Comparison of ENCODE assay signal across 1 cellular context in genomic region chr17:82267575-82268379, GRCh38.
A peak's percentile ranks its signal among the peaks of the same experiment; 100 is the strongest.
TF ChIP-seq lines count a peak whose summit lies in the region.

No MANE protein-coding gene starts in this region.

TF ChIP-seq in HepG2, 621 proteins besides CTCF, POLR2A, EP300 and RAD21 (continued from another document and continues in another):
- no peak for TF ChIP-seq HINFP (CRISPR knock-in tag; IDR thresholded peaks at IDR 0.05; ENCODE audit: low read depth)
- TF ChIP-seq, protein P1, sequence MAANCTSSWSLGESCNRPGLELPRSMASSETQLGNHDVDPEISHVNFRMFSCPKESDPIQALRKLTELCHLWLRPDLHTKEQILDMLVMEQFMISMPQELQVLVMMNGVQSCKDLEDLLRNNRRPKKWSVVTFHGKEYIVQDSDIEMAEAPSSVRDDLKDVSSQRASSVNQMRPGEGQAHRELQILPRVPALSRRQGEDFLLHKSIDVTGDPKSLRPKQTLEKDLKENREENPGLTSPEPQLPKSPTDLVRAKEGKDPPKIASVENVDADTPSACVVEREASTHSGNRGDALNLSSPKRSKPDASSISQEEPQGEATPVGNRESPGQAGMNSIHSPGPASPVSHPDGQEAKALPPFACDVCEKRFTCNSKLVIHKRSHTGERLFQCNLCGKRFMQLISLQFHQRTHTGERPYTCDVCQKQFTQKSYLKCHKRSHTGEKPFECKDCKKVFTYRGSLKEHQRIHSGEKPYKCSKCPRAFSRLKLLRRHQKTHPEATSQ (CRISPR knock-in tag; IDR thresholded peaks at IDR 0.05; ENCODE audit: borderline replicate concordance), result peak; percentile 86
- TF ChIP-seq MEIS1 (CRISPR knock-in tag; IDR thresholded peaks at IDR 0.05; ENCODE audit: borderline replicate concordance), result 0 out of 2 replicates have a peak, but pooled peaks have one; percentile 37
- no peak; the same call in 1 of the 2 replicates for TF ChIP-seq ZNF205 (CRISPR knock-in tag; IDR thresholded peaks at IDR 0.05)
- no peak for TF ChIP-seq ARNT (IDR thresholded peaks at IDR 0.05)
- 0 out of 2 replicates have a peak, but pooled peaks have one; percentile 22 for TF ChIP-seq REL (CRISPR knock-in tag; conservative IDR thresholded peaks at IDR 0.05)
- no peak for TF ChIP-seq TAF15 (IDR thresholded peaks at IDR 0.05; ENCODE audit: low read depth, low read length, poor library complexity, severe bottlenecking)
- TF ChIP-seq NFE2 (CRISPR knock-in tag; IDR thresholded peaks at IDR 0.05), result no peak
- TF ChIP-seq GZF1 (CRISPR knock-in tag; IDR thresholded peaks at IDR 0.05), result peak; percentile 67; the same call in 1 of the 2 replicates
- no peak for TF ChIP-seq ZNF136 (CRISPR knock-in tag; IDR thresholded peaks at IDR 0.05; ENCODE audit: low read depth)
- no peak for TF ChIP-seq ZNF546 (CRISPR knock-in tag; conservative IDR thresholded peaks at IDR 0.05)
- no peak for TF ChIP-seq SSRP1 (CRISPR knock-in tag; IDR thresholded peaks at IDR 0.05)
- TF ChIP-seq ZBTB42 (CRISPR knock-in tag; IDR thresholded peaks at IDR 0.05), result no peak
- no peak for TF ChIP-seq MAFG (CRISPR knock-in tag; IDR thresholded peaks at IDR 0.05)
- TF ChIP-seq ZNF484 (CRISPR knock-in tag; IDR thresholded peaks at IDR 0.05; ENCODE audit: borderline replicate concordance, low read depth), result no peak
- peak; percentile 51; the same call in 1 of the 2 replicates for TF ChIP-seq SP4 (CRISPR knock-in tag; IDR thresholded peaks at IDR 0.05)
- TF ChIP-seq ZFY (CRISPR knock-in tag; IDR thresholded peaks at IDR 0.05), result peak; percentile 70
- TF ChIP-seq SETDB1 (CRISPR knock-in tag; IDR thresholded peaks at IDR 0.05; ENCODE audit: borderline replicate concordance), result no peak
- TF ChIP-seq SRSF4 (IDR thresholded peaks at IDR 0.05; ENCODE audit: low read depth, low read length, poor library complexity, severe bottlenecking), result no peak
- TF ChIP-seq, protein P2, sequence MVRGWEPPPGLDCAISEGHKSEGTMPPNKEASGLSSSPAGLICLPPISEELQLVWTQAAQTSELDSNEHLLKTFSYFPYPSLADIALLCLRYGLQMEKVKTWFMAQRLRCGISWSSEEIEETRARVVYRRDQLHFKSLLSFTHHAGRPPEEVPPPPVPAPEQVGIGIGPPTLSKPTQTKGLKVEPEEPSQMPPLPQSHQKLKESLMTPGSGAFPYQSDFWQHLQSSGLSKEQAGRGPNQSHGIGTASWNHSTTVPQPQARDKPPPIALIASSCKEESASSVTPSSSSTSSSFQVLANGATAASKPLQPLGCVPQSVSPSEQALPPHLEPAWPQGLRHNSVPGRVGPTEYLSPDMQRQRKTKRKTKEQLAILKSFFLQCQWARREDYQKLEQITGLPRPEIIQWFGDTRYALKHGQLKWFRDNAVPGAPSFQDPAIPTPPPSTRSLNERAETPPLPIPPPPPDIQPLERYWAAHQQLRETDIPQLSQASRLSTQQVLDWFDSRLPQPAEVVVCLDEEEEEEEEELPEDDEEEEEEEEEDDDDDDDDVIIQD (CRISPR knock-in tag; IDR thresholded peaks at IDR 0.05; ENCODE audit: low read depth), result 0 out of 2 replicates have a peak, but pooled peaks have one; percentile 66
- peak; percentile 75; the same call in 1 of the 2 replicates for TF ChIP-seq RBAK (CRISPR knock-in tag; IDR thresholded peaks at IDR 0.05)
- no peak for TF ChIP-seq ZNF34 (CRISPR knock-in tag; IDR thresholded peaks at IDR 0.05; ENCODE audit: borderline replicate concordance)
- TF ChIP-seq, protein P3, sequence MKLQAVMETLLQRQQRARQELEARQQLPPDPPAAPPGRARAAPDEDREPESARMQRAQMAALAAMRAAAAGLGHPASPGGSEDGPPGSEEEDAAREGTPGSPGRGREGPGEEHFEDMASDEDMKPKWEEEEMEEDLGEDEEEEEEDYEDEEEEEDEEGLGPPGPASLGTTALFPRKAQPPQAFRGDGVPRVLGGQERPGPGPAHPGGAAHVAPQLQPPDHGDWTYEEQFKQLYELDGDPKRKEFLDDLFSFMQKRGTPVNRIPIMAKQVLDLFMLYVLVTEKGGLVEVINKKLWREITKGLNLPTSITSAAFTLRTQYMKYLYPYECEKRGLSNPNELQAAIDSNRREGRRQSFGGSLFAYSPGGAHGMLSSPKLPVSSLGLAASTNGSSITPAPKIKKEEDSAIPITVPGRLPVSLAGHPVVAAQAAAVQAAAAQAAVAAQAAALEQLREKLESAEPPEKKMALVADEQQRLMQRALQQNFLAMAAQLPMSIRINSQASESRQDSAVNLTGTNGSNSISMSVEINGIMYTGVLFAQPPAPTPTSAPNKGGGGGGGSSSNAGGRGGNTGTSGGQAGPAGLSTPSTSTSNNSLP (IDR thresholded peaks at IDR 0.05; ENCODE audit: low read depth, low read length), result peak; percentile 88
- TF ChIP-seq ZFP36L1 (CRISPR knock-in tag; IDR thresholded peaks at IDR 0.05), result no peak
- no peak for TF ChIP-seq HNRNPUL1 (IDR thresholded peaks at IDR 0.05; ENCODE audit: low read depth, low read length)
- TF ChIP-seq, protein P4, sequence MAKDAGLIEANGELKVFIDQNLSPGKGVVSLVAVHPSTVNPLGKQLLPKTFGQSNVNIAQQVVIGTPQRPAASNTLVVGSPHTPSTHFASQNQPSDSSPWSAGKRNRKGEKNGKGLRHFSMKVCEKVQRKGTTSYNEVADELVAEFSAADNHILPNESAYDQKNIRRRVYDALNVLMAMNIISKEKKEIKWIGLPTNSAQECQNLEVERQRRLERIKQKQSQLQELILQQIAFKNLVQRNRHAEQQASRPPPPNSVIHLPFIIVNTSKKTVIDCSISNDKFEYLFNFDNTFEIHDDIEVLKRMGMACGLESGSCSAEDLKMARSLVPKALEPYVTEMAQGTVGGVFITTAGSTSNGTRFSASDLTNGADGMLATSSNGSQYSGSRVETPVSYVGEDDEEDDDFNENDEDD (CRISPR knock-in tag; IDR thresholded peaks at IDR 0.05; ENCODE audit: borderline replicate concordance), result peak; percentile 68; the same call in 1 of the 2 replicates
- TF ChIP-seq, protein P5, sequence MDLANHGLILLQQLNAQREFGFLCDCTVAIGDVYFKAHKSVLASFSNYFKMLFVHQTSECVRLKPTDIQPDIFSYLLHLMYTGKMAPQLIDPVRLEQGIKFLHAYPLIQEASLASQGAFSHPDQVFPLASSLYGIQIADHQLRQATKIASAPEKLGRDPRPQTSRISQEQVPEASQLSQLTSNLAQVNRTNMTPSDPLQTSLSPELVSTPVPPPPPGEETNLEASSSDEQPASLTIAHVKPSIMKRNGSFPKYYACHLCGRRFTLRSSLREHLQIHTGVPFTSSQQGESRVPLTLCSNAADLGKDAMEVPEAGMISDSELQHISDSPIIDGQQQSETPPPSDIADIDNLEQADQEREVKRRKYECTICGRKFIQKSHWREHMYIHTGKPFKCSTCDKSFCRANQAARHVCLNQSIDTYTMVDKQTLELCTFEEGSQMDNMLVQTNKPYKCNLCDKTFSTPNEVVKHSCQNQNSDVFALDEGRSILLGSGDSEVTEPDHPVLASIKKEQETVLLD (CRISPR knock-in tag; IDR thresholded peaks at IDR 0.05; ENCODE audit: low read depth), result 0 out of 2 replicates have a peak, but pooled peaks have one; percentile 30
- TF ChIP-seq RERE (CRISPR knock-in tag; IDR thresholded peaks at IDR 0.05; ENCODE audit: low read depth), result peak; percentile 81
- no peak; the same call in 1 of the 2 replicates for TF ChIP-seq ZNF354B (CRISPR knock-in tag; IDR thresholded peaks at IDR 0.05)
- TF ChIP-seq BORCS8-MEF2B (CRISPR knock-in tag; IDR thresholded peaks at IDR 0.05), result peak; percentile 92
- TF ChIP-seq NFIC (IDR thresholded peaks at IDR 0.05; ENCODE audit: low read length), result no peak
- peak; percentile 91 for TF ChIP-seq ZNF281 (CRISPR knock-in tag; IDR thresholded peaks at IDR 0.05; ENCODE audit: borderline replicate concordance)
- no peak for TF ChIP-seq ZNF652 (CRISPR knock-in tag; IDR thresholded peaks at IDR 0.05; ENCODE audit: borderline replicate concordance, low read depth)
- TF ChIP-seq ZFP91 (CRISPR knock-in tag; IDR thresholded peaks at IDR 0.05; ENCODE audit: borderline replicate concordance), result peak; percentile 92
- peak; percentile 41 for TF ChIP-seq LCORL (IDR thresholded peaks at IDR 0.05)
- peak; percentile 98 for TF ChIP-seq LCORL (CRISPR knock-in tag; IDR thresholded peaks at IDR 0.05)
- TF ChIP-seq, protein P6, sequence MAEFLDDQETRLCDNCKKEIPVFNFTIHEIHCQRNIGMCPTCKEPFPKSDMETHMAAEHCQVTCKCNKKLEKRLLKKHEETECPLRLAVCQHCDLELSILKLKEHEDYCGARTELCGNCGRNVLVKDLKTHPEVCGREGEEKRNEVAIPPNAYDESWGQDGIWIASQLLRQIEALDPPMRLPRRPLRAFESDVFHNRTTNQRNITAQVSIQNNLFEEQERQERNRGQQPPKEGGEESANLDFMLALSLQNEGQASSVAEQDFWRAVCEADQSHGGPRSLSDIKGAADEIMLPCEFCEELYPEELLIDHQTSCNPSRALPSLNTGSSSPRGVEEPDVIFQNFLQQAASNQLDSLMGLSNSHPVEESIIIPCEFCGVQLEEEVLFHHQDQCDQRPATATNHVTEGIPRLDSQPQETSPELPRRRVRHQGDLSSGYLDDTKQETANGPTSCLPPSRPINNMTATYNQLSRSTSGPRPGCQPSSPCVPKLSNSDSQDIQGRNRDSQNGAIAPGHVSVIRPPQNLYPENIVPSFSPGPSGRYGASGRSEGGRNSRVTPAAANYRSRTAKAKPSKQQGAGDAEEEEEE (CRISPR knock-in tag; IDR thresholded peaks at IDR 0.05; ENCODE audit: borderline replicate concordance), result no peak
- TF ChIP-seq AGO1 (IDR thresholded peaks at IDR 0.05; ENCODE audit: low read depth, low read length, poor library complexity, severe bottlenecking), result peak; percentile 75
- TF ChIP-seq ZNF782 (CRISPR knock-in tag; IDR thresholded peaks at IDR 0.05; ENCODE audit: borderline replicate concordance), result peak; percentile 72; the same call in 1 of the 2 replicates
